Comparison of ENCODE assay signal across 18 cellular contexts in the genomic region with DNA sequence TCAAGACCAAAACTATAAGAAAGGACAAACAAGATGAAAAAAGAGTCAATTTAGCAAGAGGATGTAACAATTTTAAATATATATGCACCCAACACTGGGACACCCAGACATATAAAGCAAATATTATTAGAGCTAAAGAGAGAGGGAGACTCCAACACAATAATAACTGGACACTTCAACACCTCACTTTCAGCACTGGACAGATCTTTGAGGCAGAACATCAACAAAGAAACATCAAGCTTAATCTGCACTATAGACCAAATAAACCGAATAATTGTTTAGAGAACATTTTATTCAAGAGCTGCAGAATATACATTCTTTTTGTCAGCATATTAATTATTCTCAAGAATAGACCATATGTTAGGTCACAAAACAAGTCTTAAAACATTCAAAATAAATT.
DNase-seq lines count a peak whose midpoint lies in the region; ATAC-seq, FAIRE-seq and TF ChIP-seq lines count a peak whose summit lies in the region.
"Had no signal": no experiment of that assay in that cellular context is flagged by ENCODE, and none has a peak within 500 bp of the region (broad histone marks: within the 10 kb centered on the region; RNA-seq: fewer than 3 reads in every experiment).

No MANE protein-coding gene starts in this region.

- no peak overlapping the region for H3K9ac ChIP-seq in HCT116 (ENCODE audit: low read length)
- H3K9ac ChIP-seq: BLaER1 had no signal

- no peaks in the 10 kb centered on the region for H3K9me3 ChIP-seq in HCT116 (ENCODE audit: control insufficient read depth in 1 of 2, insufficient read depth in 1 of 2, low read depth in 1 of 2, low read length in 2 of 2)
- H3K9me3 ChIP-seq: BLaER1 had no signal

- RAD21 ChIA-PET in HCT116 (lab: Charles Lee; ENCODE audit: low non-redundant PET in 1 of 2, low total read pairs in 2 of 2, uncharacterized antibody in 2 of 2, unreplicated experiment in 2 of 2): no interaction called here

- H3K4me2 ChIP-seq in HCT116 (ENCODE audit: low read length): no peak overlapping the region
- H3K4me2 ChIP-seq: BLaER1, GM23338 had no signal

- ATAC-seq in HCT116 (no peak), HG02642 (IDR thresholded peaks at IDR 0.05; ENCODE audit: poor library complexity, unreplicated experiment) (no peak)
- ATAC-seq: GM23338 had no signal

- H3K79me2 ChIP-seq in HCT116 (ENCODE audit: insufficient read depth, low read length): no peaks in the 10 kb centered on the region

- TF ChIP-seq CTCF in HCT116 (IDR thresholded peaks at IDR 0.05 in 2 of 3, conservative IDR thresholded peaks at IDR 0.05 in 1 of 3; ENCODE audit: borderline replicate concordance in 1 of 3, insufficient read depth in 1 of 3, low read depth in 2 of 3, low read length in 2 of 3): no peak

- H3K4me1 ChIP-seq in HCT116 (ENCODE audit: control insufficient read depth in 1 of 2, insufficient read depth in 2 of 2, low read length in 2 of 2): no peaks in the 10 kb centered on the region
- H3K4me1 ChIP-seq: BLaER1 had no signal

- DNase-seq in HCT116 (ENCODE audit: low read depth, low spot score) (no peak), renal cortical epithelial cell (ENCODE audit: low read depth) (peak; percentile 4), T1000 (lab: John Stamatoyannopoulos, UW) (no peak)
- no peak for DNase-seq in stimulated activated CD4-positive, alpha-beta T cell treated with anti-CD3 and anti-CD28 coated beads, Interleukin-15, amount 100 ng/mL, for 24 hours
- DNase-seq: CD4-positive, alpha-beta memory T cell; DMS153; DMS79; GDM1; HCEC 1CT had no signal

- no peaks in the 10 kb centered on the region for H3K36me3 ChIP-seq in HCT116 (ENCODE audit: control insufficient read depth in 1 of 2, insufficient read depth in 2 of 2, low read length in 2 of 2)
- H3K36me3 ChIP-seq: BLaER1 had no signal

- no peak overlapping the region for H3K27ac ChIP-seq in HCT116 (ENCODE audit: low read depth, low read length)
- H3K27ac ChIP-seq: BLaER1 had no signal

- POLR2A ChIA-PET in HCT116 (lab: Charles Lee): no interaction called here

- intact Hi-C loops in HCT116 (cut with micrococcal nuclease): no loop called here

- H3K9me2 ChIP-seq in HCT116 (ENCODE audit: insufficient read depth): no peaks in the 10 kb centered on the region

- no TSS peak for BruUV-seq in HCT116 (replicated peaks; lab: Mats Ljungman, UMichigan)

- H3K27me3 ChIP-seq in HCT116 (ENCODE audit: insufficient read depth, low read length): no peaks in the 10 kb centered on the region
- H3K27me3 ChIP-seq: BLaER1 had no signal

- CTCF ChIA-PET in HCT116 (lab: Charles Lee): interaction anchor here (0.6 kb wide), 1 partner anchor 548 kb away, joined by 4 read pairs; no protein-coding TSS in a partner anchor

- H3K4me3 ChIP-seq in HCT116 (replicated peaks in 1 of 2; ENCODE audit: low read depth in 1 of 2, low read length in 2 of 2): no peak overlapping the region
- H3K4me3 ChIP-seq: BLaER1, GM23338 had no signal

- no peak for TF ChIP-seq POLR2A in HCT116 (IDR thresholded peaks at IDR 0.05; ENCODE audit: borderline replicate concordance, extremely low read depth, insufficient read depth, insufficient read length)

- TF ChIP-seq RAD21 in HCT116 (IDR thresholded peaks at IDR 0.05; ENCODE audit: low read depth) (no peak), Ishikawa (IDR thresholded peaks at IDR 0.05; ENCODE audit: low read depth) (no peak)

- H4K20me1 ChIP-seq in HCT116 (ENCODE audit: insufficient read depth): no peaks in the 10 kb centered on the region
- H4K20me1 ChIP-seq: BLaER1 had no signal

- FAIRE-seq in colon (lab: Jason Lieb, UNC): peak; percentile 21
- FAIRE-seq: A204.1, GM12892, GM18507, H54 had no signal

- no peak overlapping the region for H2AFZ ChIP-seq in HCT116 (ENCODE audit: low read depth, low read length, poor library complexity, severe bottlenecking)
- H2AFZ ChIP-seq: GM23338 had no signal

- no peak for TF ChIP-seq EP300 in Ishikawa (IDR thresholded peaks at IDR 0.05; ENCODE audit: borderline replicate concordance)

TF ChIP-seq in HCT116, 20 proteins besides CTCF, POLR2A, EP300 and RAD21:
- TF ChIP-seq, protein P1, sequence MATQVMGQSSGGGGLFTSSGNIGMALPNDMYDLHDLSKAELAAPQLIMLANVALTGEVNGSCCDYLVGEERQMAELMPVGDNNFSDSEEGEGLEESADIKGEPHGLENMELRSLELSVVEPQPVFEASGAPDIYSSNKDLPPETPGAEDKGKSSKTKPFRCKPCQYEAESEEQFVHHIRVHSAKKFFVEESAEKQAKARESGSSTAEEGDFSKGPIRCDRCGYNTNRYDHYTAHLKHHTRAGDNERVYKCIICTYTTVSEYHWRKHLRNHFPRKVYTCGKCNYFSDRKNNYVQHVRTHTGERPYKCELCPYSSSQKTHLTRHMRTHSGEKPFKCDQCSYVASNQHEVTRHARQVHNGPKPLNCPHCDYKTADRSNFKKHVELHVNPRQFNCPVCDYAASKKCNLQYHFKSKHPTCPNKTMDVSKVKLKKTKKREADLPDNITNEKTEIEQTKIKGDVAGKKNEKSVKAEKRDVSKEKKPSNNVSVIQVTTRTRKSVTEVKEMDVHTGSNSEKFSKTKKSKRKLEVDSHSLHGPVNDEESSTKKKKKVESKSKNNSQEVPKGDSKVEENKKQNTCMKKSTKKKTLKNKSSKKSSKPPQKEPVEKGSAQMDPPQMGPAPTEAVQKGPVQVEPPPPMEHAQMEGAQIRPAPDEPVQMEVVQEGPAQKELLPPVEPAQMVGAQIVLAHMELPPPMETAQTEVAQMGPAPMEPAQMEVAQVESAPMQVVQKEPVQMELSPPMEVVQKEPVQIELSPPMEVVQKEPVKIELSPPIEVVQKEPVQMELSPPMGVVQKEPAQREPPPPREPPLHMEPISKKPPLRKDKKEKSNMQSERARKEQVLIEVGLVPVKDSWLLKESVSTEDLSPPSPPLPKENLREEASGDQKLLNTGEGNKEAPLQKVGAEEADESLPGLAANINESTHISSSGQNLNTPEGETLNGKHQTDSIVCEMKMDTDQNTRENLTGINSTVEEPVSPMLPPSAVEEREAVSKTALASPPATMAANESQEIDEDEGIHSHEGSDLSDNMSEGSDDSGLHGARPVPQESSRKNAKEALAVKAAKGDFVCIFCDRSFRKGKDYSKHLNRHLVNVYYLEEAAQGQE (IDR thresholded peaks at IDR 0.05; ENCODE audit: low read depth): peak; percentile 39
- no peak for TF ChIP-seq EZH2 (IDR thresholded peaks at IDR 0.05)

TF ChIP-seq in Ishikawa, 13 proteins besides CTCF, POLR2A, EP300 and RAD21:
- TF ChIP-seq YY1 (IDR thresholded peaks at IDR 0.05; ENCODE audit: low read depth) (no peak), TCF12 (IDR thresholded peaks at IDR 0.05; ENCODE audit: low read depth) (no peak), ZBTB7A (IDR thresholded peaks at IDR 0.05; ENCODE audit: low read depth) (no peak), EGR1 (IDR thresholded peaks at IDR 0.05) (no peak), TEAD4 (IDR thresholded peaks at IDR 0.05) (no peak), NFIC (IDR thresholded peaks at IDR 0.05) (no peak), FOXM1 (IDR thresholded peaks at IDR 0.05; ENCODE audit: borderline replicate concordance, low read depth) (no peak)
- TF ChIP-seq, protein P2, sequence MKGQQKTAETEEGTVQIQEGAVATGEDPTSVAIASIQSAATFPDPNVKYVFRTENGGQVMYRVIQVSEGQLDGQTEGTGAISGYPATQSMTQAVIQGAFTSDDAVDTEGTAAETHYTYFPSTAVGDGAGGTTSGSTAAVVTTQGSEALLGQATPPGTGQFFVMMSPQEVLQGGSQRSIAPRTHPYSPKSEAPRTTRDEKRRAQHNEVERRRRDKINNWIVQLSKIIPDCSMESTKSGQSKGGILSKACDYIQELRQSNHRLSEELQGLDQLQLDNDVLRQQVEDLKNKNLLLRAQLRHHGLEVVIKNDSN (IDR thresholded peaks at IDR 0.05): no peak
- TF ChIP-seq, protein P1 (IDR thresholded peaks at IDR 0.05; ENCODE audit: low read depth): peak; percentile 80
TF ChIP-seq in Ishikawa: peak in this region for 1.
